Comparison of ENCODE assay signal across 1 cellular context in the genomic region with DNA sequence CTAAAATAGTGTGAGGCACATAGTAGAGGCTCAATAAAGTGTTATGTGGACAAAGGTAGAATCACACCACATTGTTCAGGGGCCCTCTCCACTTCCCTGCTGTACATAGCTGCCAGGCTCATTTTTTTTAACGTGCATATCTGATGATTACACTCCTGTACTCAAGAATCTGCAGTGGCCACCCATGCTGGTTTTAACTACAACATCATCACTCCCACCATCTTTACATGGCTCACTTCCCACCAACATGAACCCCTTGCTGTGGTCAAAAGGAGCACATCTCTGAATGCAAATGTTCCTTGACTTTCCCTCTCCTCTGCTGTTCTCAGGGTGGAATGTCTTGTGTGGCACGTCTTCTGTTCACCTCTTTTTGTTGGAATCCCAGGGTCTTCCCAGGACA.
TF ChIP-seq lines count a peak whose summit lies in the region.

No MANE protein-coding gene starts in this region.

TF ChIP-seq in HepG2, 621 proteins besides CTCF, POLR2A, EP300 and RAD21 (continued from another document):
- TF ChIP-seq KLF13 (CRISPR knock-in tag; IDR thresholded peaks at IDR 0.05) (no peak), CCDC6 (CRISPR knock-in tag; IDR thresholded peaks at IDR 0.05) (no peak), BORCS8-MEF2B (CRISPR knock-in tag; IDR thresholded peaks at IDR 0.05) (no peak), ZNF253 (CRISPR knock-in tag; IDR thresholded peaks at IDR 0.05; ENCODE audit: borderline replicate concordance) (no peak), ZBTB25 (CRISPR knock-in tag; IDR thresholded peaks at IDR 0.05) (no peak), ZNF567 (CRISPR knock-in tag; IDR thresholded peaks at IDR 0.05; ENCODE audit: borderline replicate concordance) (no peak), RAD51 (IDR thresholded peaks at IDR 0.05; ENCODE audit: borderline replicate concordance) (no peak), ZNF674 (CRISPR knock-in tag; IDR thresholded peaks at IDR 0.05; ENCODE audit: low read depth) (no peak), ZNF296 (CRISPR knock-in tag; conservative IDR thresholded peaks at IDR 0.05) (no peak)
- TF ChIP-seq, protein P1, sequence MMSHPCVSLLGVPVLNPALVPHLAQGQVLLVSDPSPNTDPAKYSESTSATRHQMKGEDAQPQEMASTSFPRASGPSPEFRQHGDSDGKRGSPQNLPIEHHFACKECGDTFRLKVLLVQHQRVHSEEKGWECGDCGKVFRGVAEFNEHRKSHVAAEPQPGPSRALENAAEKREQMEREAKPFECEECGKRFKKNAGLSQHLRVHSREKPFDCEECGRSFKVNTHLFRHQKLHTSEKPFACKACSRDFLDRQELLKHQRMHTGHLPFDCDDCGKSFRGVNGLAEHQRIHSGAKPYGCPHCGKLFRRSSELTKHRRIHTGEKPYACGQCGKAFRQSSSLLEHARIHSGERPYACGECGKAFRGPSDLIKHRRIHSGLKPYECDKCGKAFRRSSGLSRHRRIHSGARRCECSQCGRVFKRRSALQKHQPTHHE (CRISPR knock-in tag; IDR thresholded peaks at IDR 0.05; ENCODE audit: borderline replicate concordance): no peak
- TF ChIP-seq, protein P2, sequence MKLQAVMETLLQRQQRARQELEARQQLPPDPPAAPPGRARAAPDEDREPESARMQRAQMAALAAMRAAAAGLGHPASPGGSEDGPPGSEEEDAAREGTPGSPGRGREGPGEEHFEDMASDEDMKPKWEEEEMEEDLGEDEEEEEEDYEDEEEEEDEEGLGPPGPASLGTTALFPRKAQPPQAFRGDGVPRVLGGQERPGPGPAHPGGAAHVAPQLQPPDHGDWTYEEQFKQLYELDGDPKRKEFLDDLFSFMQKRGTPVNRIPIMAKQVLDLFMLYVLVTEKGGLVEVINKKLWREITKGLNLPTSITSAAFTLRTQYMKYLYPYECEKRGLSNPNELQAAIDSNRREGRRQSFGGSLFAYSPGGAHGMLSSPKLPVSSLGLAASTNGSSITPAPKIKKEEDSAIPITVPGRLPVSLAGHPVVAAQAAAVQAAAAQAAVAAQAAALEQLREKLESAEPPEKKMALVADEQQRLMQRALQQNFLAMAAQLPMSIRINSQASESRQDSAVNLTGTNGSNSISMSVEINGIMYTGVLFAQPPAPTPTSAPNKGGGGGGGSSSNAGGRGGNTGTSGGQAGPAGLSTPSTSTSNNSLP (IDR thresholded peaks at IDR 0.05; ENCODE audit: low read depth, low read length): no peak
